In genomic region chr11:18776324-18776723, GRCh38 we compare ENCODE assay signal across 14 cellular contexts. TPM values are rescaled to one million over a fixed set of nuclear protein-coding genes. Genes with fewer than 3 reads are reported as not detected.
A peak's percentile ranks its signal among the peaks of the same experiment; 100 is the strongest.
DNase-seq lines count a peak whose midpoint lies in the region; ATAC-seq and TF ChIP-seq lines count a peak whose summit lies in the region.
"Had no signal": no experiment of that assay in that cellular context is flagged by ENCODE, and none has a peak within 500 bp of the region (broad histone marks: within the 10 kb centered on the region; RNA-seq: fewer than 3 reads in every experiment).

No MANE protein-coding gene starts in this region.

- TF ChIP-seq CTCF in progenitor cell of endocrine pancreas (IDR thresholded peaks at IDR 0.05; ENCODE audit: unreplicated experiment) = no peak

- no peaks in the 10 kb centered on the region for H3K9me3 Mint-ChIP-seq in progenitor cell of endocrine pancreas (ENCODE audit: low read depth)
- H3K9me3 Mint-ChIP-seq: T-helper 1 cell treated with Interleukin-12 subunit alpha and Interleukin-12 subunit beta and Interleukin-4 antibody, amounts not matched to agents 30 μg/mL and 1 μg/mL, for 36 hours had no signal

- H3K4me1 Mint-ChIP-seq in progenitor cell of endocrine pancreas (ENCODE audit: low read depth) = peaks cover 5% of the 10 kb centered on the region

- ATAC-seq in stimulated activated naive CD8-positive, alpha-beta T cell treated with anti-CD3 and anti-CD28 coated beads, Interleukin-15, Interleukin-2, amounts not matched to agents 100 U/mL and 50 U/mL, for 24 hours = no peak
- ATAC-seq in GM19328 (IDR thresholded peaks at IDR 0.05; ENCODE audit: unreplicated experiment) = no peak

- H3K27ac ChIP-seq in caudate nucleus (ENCODE audit: low read depth, low read length) = peak overlapping the region; percentile 14
- H3K27ac ChIP-seq: HL-60 had no signal

- no peaks in the 10 kb centered on the region for H3K36me3 Mint-ChIP-seq in progenitor cell of endocrine pancreas (ENCODE audit: insufficient read depth)
- H3K36me3 Mint-ChIP-seq: CD4-positive, alpha-beta memory T cell had no signal

- H3K27ac Mint-ChIP-seq in progenitor cell of endocrine pancreas = no peak overlapping the region
- H3K27ac Mint-ChIP-seq: CD4-positive, alpha-beta memory T cell; T-helper 1 cell treated with Interleukin-12 subunit alpha and Interleukin-12 subunit beta and Interleukin-4 antibody, amounts not matched to agents 30 μg/mL and 1 μg/mL, for 36 hours had no signal

- H3K27me3 Mint-ChIP-seq in progenitor cell of endocrine pancreas = no peaks in the 10 kb centered on the region

- H3K4me3 Mint-ChIP-seq in progenitor cell of endocrine pancreas (ENCODE audit: low read depth) = no peak overlapping the region
- H3K4me3 Mint-ChIP-seq: CD4-positive, alpha-beta memory T cell; T-helper 1 cell treated with Interleukin-12 subunit alpha and Interleukin-12 subunit beta and Interleukin-4 antibody, amounts not matched to agents 30 μg/mL and 1 μg/mL, for 36 hours had no signal

- DNase-seq in H4 (ENCODE audit: low spot score) (peak; percentile 37), M059J (ENCODE audit: low read depth) (peak; percentile 25), SKM-1 treated with dmso at 0.1 percent for 144 hours (lab: John Stamatoyannopoulos, UW; ENCODE audit: unreplicated experiment) (peak; percentile 9), caudate nucleus (lab: John Stamatoyannopoulos, UW) (no peak), progenitor cell of endocrine pancreas (ENCODE audit: low spot score, unreplicated experiment) (no peak)
- DNase-seq in stimulated activated naive CD8-positive, alpha-beta T cell treated with anti-CD3 and anti-CD28 coated beads, Interleukin-15, Interleukin-2, amounts not matched to agents 100 U/mL and 50 U/mL, for 24 hours = no peak
- DNase-seq: KG1, NCI-H1417 treated with DMSO at 0.1 percent for 48 hours, NCI-H524 treated with DMSO at 0.1 percent for 48 hours had no signal

RNA-seq across cellular contexts. Expression of gene PTPN5, which starts 15.3 kb away (rescaled TPM):
- not detected in 2 replicates for total RNA-seq in H4 (2014; rRNA removed; shearing (Covaris generic))
- total RNA-seq in M059J (2014; rRNA removed; shearing (Covaris generic)) = not detected in 2 replicates
- total RNA-seq in progenitor cell of endocrine pancreas = 11.3 and 12.6 TPM in 2 replicates
- total RNA-seq: CD4-positive, alpha-beta memory T cell; MCF 10A had no signal

RNA-seq across cellular contexts. Expression of gene IGSF22, which starts 50.3 kb away (rescaled TPM):
- not detected in 2 replicates for total RNA-seq in H4 (2014; rRNA removed; shearing (Covaris generic))
- total RNA-seq in M059J (2014; rRNA removed; shearing (Covaris generic)) = not detected in 2 replicates
- total RNA-seq in progenitor cell of endocrine pancreas = 0.44 and 1.3 TPM in 2 replicates
- total RNA-seq: MCF 10A had no signal

Comparison
In these comparisons a context has a peak if more than half of its experiments do, and no peak if none do; other contexts are left out.
1. DNase-seq: peak in H4 (single experiment), M059J (single experiment) and SKM-1 treated with dmso at 0.1 percent for 144 hours (single experiment); none in caudate nucleus (0 of 61), progenitor cell of endocrine pancreas (single experiment) and stimulated activated naive CD8-positive, alpha-beta T cell treated with anti-CD3 and anti-CD28 coated beads, Interleukin-15, Interleukin-2, amounts not matched to agents 100 U/mL and 50 U/mL, for 24 hours (single experiment).
2. RNA of gene PTPN5, which starts 15.3 kb away (total RNA-seq): 11.3 to 12.6 TPM in progenitor cell of endocrine pancreas; not detected in H4 and not detected in M059J; every median in the first group is over 10 times any median in the second.